ENCODE assay signal across 8 cellular contexts in the genomic region with DNA sequence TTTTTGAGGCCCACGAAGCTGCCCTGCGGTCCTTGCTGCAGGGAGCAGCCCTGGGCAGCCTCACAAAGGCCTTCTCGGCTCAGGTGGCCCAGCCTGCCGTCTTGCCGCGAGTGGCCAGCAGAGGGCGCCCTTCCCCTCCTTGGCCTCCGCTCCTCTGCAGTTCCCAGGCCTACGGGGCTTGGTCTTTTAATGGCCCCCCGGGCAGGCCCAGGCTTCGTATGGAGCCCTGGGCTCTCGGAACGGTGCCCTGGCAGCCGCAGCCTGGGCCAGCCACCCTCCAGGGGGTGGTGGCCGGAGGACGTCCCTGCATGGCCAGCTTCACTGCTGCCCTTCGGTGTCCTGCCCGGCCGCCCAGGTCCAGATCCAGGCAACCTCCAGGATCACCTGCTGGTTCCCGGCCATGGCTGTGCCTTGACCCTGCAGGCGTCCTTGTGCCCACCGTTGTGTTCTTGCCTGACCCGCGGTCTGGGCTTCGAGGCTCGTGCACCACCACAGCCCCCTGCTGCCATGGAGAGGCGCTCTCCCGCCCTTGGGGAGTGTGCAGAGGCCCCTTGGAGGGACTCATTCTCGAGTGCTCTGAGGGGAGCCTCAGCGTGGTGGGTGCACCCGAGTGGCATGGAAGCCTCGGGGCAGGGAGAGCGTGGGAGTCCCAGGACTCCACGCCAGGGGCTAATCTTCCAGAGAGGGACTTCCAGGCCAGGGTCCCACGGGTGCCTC. TPM values are rescaled to one million over a fixed set of nuclear protein-coding genes. Genes with fewer than 3 reads are reported as not detected.
DNase-seq lines count a peak whose midpoint lies in the region; ATAC-seq and TF ChIP-seq lines count a peak whose summit lies in the region.

No MANE protein-coding gene starts in this region.

- H3K4me3 ChIP-seq in CD4-positive, CD25-positive, alpha-beta regulatory T cell (ENCODE audit: low read depth, low read length): no peak overlapping the region
- H3K4me3 ChIP-seq in SJCRH30: no peak overlapping the region
- H3K4me3 ChIP-seq in retinal pigment epithelial cell (ENCODE audit: low read length): no peak overlapping the region

- no peaks in the 10 kb centered on the region for H3K36me3 Mint-ChIP-seq in CD4-positive, CD25-positive, alpha-beta regulatory T cell

- H3K27ac Mint-ChIP-seq in CD4-positive, CD25-positive, alpha-beta regulatory T cell: peak overlapping the region in 2 of 3 donors; percentile 46 to 74

- no peaks in the 10 kb centered on the region for H3K27me3 Mint-ChIP-seq in CD4-positive, CD25-positive, alpha-beta regulatory T cell

- H3K36me3 ChIP-seq in CD4-positive, CD25-positive, alpha-beta regulatory T cell (ENCODE audit: control insufficient read depth, insufficient read depth, low read length): no peaks in the 10 kb centered on the region
- no peaks in the 10 kb centered on the region for H3K36me3 ChIP-seq in SJCRH30

- peak; percentile 51 to 53 for ATAC-seq in CD4-positive, CD25-positive, alpha-beta regulatory T cell (ENCODE audit: low read depth in 2 of 2)
- ATAC-seq in HG03139 (IDR thresholded peaks at IDR 0.05; ENCODE audit: unreplicated experiment): no peak
- ATAC-seq in HG03520 (IDR thresholded peaks at IDR 0.05; ENCODE audit: unreplicated experiment): no peak

- peak overlapping the region in 1 of 4 donors; percentile 54 for H3K4me3 Mint-ChIP-seq in CD4-positive, CD25-positive, alpha-beta regulatory T cell

- no peaks in the 10 kb centered on the region for H3K9me3 Mint-ChIP-seq in CD4-positive, CD25-positive, alpha-beta regulatory T cell

- H3K4me1 Mint-ChIP-seq in CD4-positive, CD25-positive, alpha-beta regulatory T cell: peaks cover 0 to 10% (median 4%) of the 10 kb centered on the region in 4 donors

- H3K9me3 ChIP-seq in CD4-positive, CD25-positive, alpha-beta regulatory T cell (ENCODE audit: control insufficient read depth in 2 of 2, low read length in 2 of 2): no peaks in the 10 kb centered on the region
- 0 out of 2 replicates have a peak, but pooled peaks cover 4% of the 10 kb centered on the region for H3K9me3 ChIP-seq in SJCRH30 (replicated peaks)

- peak; percentile 92 for TF ChIP-seq CTCF in retinal pigment epithelial cell (conservative IDR thresholded peaks at IDR 0.05; ENCODE audit: low read depth, low read length)

- intact Hi-C loops in head of caudate nucleus (cut with DNase I): no loop called here

- DNase-seq in CD4-positive, CD25-positive, alpha-beta regulatory T cell: peak; percentile 52 to 59 (median 54)
- DNase-seq in HPDE6-E6E7 (ENCODE audit: extremely low spot score): peak; percentile 70
- DNase-seq in SJCRH30: peak; percentile 62 to 78
- peak; percentile 75 for DNase-seq in activated naive CD4-positive, alpha-beta T cell treated with Interleukin-2 at 50 U/mL for 16 hours
- DNase-seq in head of caudate nucleus: peak in 41 of 42 donors; percentile 36 to 88 (median 72)
- no peak for DNase-seq in retinal pigment epithelial cell (ENCODE audit: low read depth)

- H3K4me1 ChIP-seq in CD4-positive, CD25-positive, alpha-beta regulatory T cell (ENCODE audit: control insufficient read depth, insufficient read depth, low read length, poor library complexity, severe bottlenecking): no peaks in the 10 kb centered on the region
- peaks cover 32% of the 10 kb centered on the region for H3K4me1 ChIP-seq in SJCRH30

- H3K27ac ChIP-seq in CD4-positive, CD25-positive, alpha-beta regulatory T cell (ENCODE audit: insufficient read depth, low read length, poor library complexity, severe bottlenecking): no peak overlapping the region
- no peak overlapping the region for H3K27ac ChIP-seq in SJCRH30

- H3K27me3 ChIP-seq in CD4-positive, CD25-positive, alpha-beta regulatory T cell (ENCODE audit: control insufficient read depth, insufficient read depth, low read length): no peaks in the 10 kb centered on the region
- H3K27me3 ChIP-seq in SJCRH30: no peaks in the 10 kb centered on the region

RNA-seq across cellular contexts. Expression of a gene that starts 9.4 kb away (rescaled TPM):
- total RNA-seq in CD4-positive, CD25-positive, alpha-beta regulatory T cell: not detected
- polyA plus RNA-seq in CD4-positive, CD25-positive, alpha-beta regulatory T cell: not detected
- total RNA-seq in SJCRH30 (2014; rRNA removed; shearing (Covaris generic)): 0.35 and 0.51 TPM in 2 replicates

RNA-seq across cellular contexts. Expression of a gene that starts 43.5 kb away (rescaled TPM):
- total RNA-seq in CD4-positive, CD25-positive, alpha-beta regulatory T cell: 0.07 TPM
- polyA plus RNA-seq in CD4-positive, CD25-positive, alpha-beta regulatory T cell: not detected
- 68.2 and 72.1 TPM in 2 replicates for total RNA-seq in SJCRH30 (2014; rRNA removed; shearing (Covaris generic))

Comparison
In these comparisons a context has a peak if more than half of its experiments do, and no peak if none do; other contexts are left out.
1. ATAC-seq: peak in CD4-positive, CD25-positive, alpha-beta regulatory T cell (2 of 2); none in HG03139 (single experiment) and HG03520 (single experiment).
2. RNA of a gene that starts 43.5 kb away (total RNA-seq): 68.2 to 72.1 TPM in SJCRH30; 0.07 TPM in CD4-positive, CD25-positive, alpha-beta regulatory T cell (single experiment); every median in the first group is over 10 times any median in the second.